ENCODE assay signal across 1 cellular context in genomic region chr5:53560506-53561191, GRCh38.
A peak's percentile ranks its signal among the peaks of the same experiment; 100 is the strongest.
TF ChIP-seq lines count a peak whose summit lies in the region.

Gene NDUFS4, plus strand, starts transcription at chr5:53560639. Its CDS starts 24 bp downstream, at chr5:53560663.

TF ChIP-seq in HepG2, 621 proteins besides CTCF, POLR2A, EP300 and RAD21 (continued from another document and continues in another):
- TF ChIP-seq TRAFD1 (CRISPR knock-in tag; IDR thresholded peaks at IDR 0.05; ENCODE audit: borderline replicate concordance) (no peak), ZNF276 (CRISPR knock-in tag; IDR thresholded peaks at IDR 0.05; ENCODE audit: low read depth) (0 out of 2 replicates have a peak, but pooled peaks have one; percentile 52), ZBTB34 (CRISPR knock-in tag; IDR thresholded peaks at IDR 0.05) (no peak; the same call in 1 of the 2 replicates), ZNF431 (CRISPR knock-in tag; IDR thresholded peaks at IDR 0.05; ENCODE audit: borderline replicate concordance, low read depth) (0 out of 2 replicates have a peak, but pooled peaks have one; percentile 33), ZNF672 (CRISPR knock-in tag; IDR thresholded peaks at IDR 0.05) (0 out of 2 replicates have a peak, but pooled peaks have one; percentile 58), ZNF280B (CRISPR knock-in tag; IDR thresholded peaks at IDR 0.05; ENCODE audit: borderline replicate concordance) (0 out of 2 replicates have a peak, but pooled peaks have one; percentile 54), ZNF720 (CRISPR knock-in tag; IDR thresholded peaks at IDR 0.05) (no peak), ZNF562 (CRISPR knock-in tag; IDR thresholded peaks at IDR 0.05; ENCODE audit: borderline replicate concordance) (no peak), ZNF639 (CRISPR knock-in tag; conservative IDR thresholded peaks at IDR 0.05) (no peak), ZFP41 (CRISPR knock-in tag; IDR thresholded peaks at IDR 0.05; ENCODE audit: borderline replicate concordance) (no peak), ZNF790 (CRISPR knock-in tag; IDR thresholded peaks at IDR 0.05; ENCODE audit: borderline replicate concordance) (no peak), GATAD1 (CRISPR knock-in tag; IDR thresholded peaks at IDR 0.05) (peak; percentile 94), SRSF1 (optimal IDR thresholded peaks at IDR 0.05; ENCODE audit: low read depth, low read length) (peak; percentile 52), PBX2 (CRISPR knock-in tag; IDR thresholded peaks at IDR 0.05) (0 out of 2 replicates have a peak, but pooled peaks have one; percentile 21), AKAP8 (CRISPR knock-in tag; IDR thresholded peaks at IDR 0.05) (no peak), ZNF264 (CRISPR knock-in tag; IDR thresholded peaks at IDR 0.05) (0 out of 2 replicates have a peak, but pooled peaks have one; percentile 17), E2F1 (CRISPR knock-in tag; IDR thresholded peaks at IDR 0.05) (no peak), ZSCAN9 (CRISPR knock-in tag; IDR thresholded peaks at IDR 0.05; ENCODE audit: borderline replicate concordance) (peak; percentile 90), SETDB1 (CRISPR knock-in tag; IDR thresholded peaks at IDR 0.05; ENCODE audit: borderline replicate concordance) (no peak), MEIS1 (CRISPR knock-in tag; IDR thresholded peaks at IDR 0.05; ENCODE audit: borderline replicate concordance) (peak; percentile 63; the same call in 1 of the 2 replicates), FOXC1 (CRISPR knock-in tag; IDR thresholded peaks at IDR 0.05; ENCODE audit: borderline replicate concordance) (peak; percentile 86; the same call in 1 of the 2 replicates), E2F5 (CRISPR knock-in tag; conservative IDR thresholded peaks at IDR 0.05) (no peak), PLSCR1 (CRISPR knock-in tag; IDR thresholded peaks at IDR 0.05; ENCODE audit: borderline replicate concordance) (no peak), DNMT1 (CRISPR knock-in tag; IDR thresholded peaks at IDR 0.05) (no peak), ZUFSP (CRISPR knock-in tag; IDR thresholded peaks at IDR 0.05; ENCODE audit: borderline replicate concordance) (no peak), ZNF326 (CRISPR knock-in tag; IDR thresholded peaks at IDR 0.05; ENCODE audit: borderline replicate concordance) (no peak), KAT7 (CRISPR knock-in tag; IDR thresholded peaks at IDR 0.05; ENCODE audit: borderline replicate concordance) (peak; percentile 79; the same call in 1 of the 2 replicates), TCF7 (IDR thresholded peaks at IDR 0.05; ENCODE audit: low read depth) (no peak), ZNF275 (CRISPR knock-in tag; IDR thresholded peaks at IDR 0.05; ENCODE audit: borderline replicate concordance) (no peak), SNAI1 (CRISPR knock-in tag; IDR thresholded peaks at IDR 0.05; ENCODE audit: borderline replicate concordance) (no peak; the same call in 1 of the 2 replicates), FOXP4 (CRISPR knock-in tag; IDR thresholded peaks at IDR 0.05) (no peak), SKIL (CRISPR knock-in tag; IDR thresholded peaks at IDR 0.05; ENCODE audit: borderline replicate concordance) (0 out of 2 replicates have a peak, but pooled peaks have one; percentile 43), FOXK2 (IDR thresholded peaks at IDR 0.05) (no peak), ZNF225 (CRISPR knock-in tag; IDR thresholded peaks at IDR 0.05) (no peak; the same call in 1 of the 2 replicates), ZNF563 (CRISPR knock-in tag; IDR thresholded peaks at IDR 0.05) (0 out of 2 replicates have a peak, but pooled peaks have one; percentile 42), KAT8 (CRISPR knock-in tag; IDR thresholded peaks at IDR 0.05) (peak; percentile 96), NFYC (CRISPR knock-in tag; IDR thresholded peaks at IDR 0.05) (no peak)
